ENCODE assay signal across 8 cellular contexts in the genomic region with DNA sequence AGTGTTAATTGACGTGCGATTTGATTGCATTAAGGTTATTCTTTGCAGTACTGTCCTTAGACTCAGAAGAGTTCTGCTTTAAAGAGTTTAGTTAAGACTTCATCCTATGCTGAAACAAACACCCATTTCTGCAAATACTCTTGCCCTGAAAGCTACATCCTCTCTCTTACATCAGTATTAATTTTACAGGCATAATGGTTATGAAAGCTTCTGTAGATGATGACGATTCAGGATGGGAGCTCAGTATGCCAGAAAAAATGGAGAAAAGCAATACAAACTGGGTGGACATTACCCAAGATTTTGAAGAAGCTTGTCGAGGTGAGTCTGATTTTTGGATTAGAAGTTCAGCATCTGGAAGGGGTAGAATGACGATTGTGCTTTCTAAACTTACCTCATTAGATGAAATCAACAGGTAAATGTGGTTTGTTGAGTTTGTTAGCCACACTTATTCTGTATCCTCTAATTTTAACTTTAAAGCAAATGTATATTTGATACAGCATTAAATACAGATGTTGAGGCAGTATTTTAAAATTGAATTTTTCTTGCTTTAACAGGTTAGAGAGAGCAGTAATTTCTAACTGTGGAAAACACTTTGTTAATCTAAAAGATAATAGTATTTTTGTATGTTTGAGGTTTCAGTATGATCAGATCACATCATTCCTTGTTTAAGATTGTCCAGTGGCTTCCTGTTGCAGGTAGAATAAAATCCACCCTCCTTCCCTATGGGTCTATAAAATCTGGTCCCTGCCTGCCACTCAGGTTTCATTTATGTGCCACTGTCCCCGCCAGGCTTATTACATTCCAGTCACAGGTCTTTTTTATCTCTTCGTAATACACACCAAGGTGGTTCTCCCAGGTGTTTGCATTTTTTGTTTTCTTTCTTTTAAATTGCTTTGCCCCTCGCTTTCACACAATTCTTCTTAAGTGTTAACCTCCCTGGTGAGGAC. TPM values are rescaled to one million over a fixed set of nuclear protein-coding genes. Genes with fewer than 3 reads are reported as not detected.
DNase-seq lines count a peak whose midpoint lies in the region; ATAC-seq and TF ChIP-seq lines count a peak whose summit lies in the region.

No MANE protein-coding gene starts in this region.

- H3K4me3 ChIP-seq in GM08714 (ENCODE audit: low read length) = peak overlapping the region; percentile 98
- peak overlapping the region; percentile 80 for H3K4me3 ChIP-seq in RWPE2 (ENCODE audit: severe bottlenecking)
- peak overlapping the region; percentile 73 for H3K4me3 ChIP-seq in fibroblast of mammary gland (ENCODE audit: control insufficient read depth, low read depth, low read length)
- peak overlapping the region; percentile 67 to 98 (median 78) for H3K4me3 ChIP-seq in sigmoid colon

- H3K4me1 ChIP-seq in RWPE2 (ENCODE audit: insufficient read depth, poor library complexity, severe bottlenecking) = peaks cover 14% of the 10 kb centered on the region
- H3K4me1 ChIP-seq in sigmoid colon = peaks cover 0 to 49% (median 45%) of the 10 kb centered on the region in 4 donors

- H3K27ac ChIP-seq in RWPE2 (ENCODE audit: poor library complexity, severe bottlenecking) (peak overlapping the region; percentile 67), sigmoid colon (peak overlapping the region; percentile 87 to 96 (median 93))

- no peak for TF ChIP-seq EP300 in sigmoid colon (IDR thresholded peaks at IDR 0.05)

- WGBS in sigmoid colon, 2 donors = 10 to 41% methylated on average over 8 of the region's 8 CpGs

- no peak for ATAC-seq in RWPE2 (ENCODE audit: low read depth)
- ATAC-seq in HG03378 (IDR thresholded peaks at IDR 0.05; ENCODE audit: unreplicated experiment) = no peak

- DNase-seq in RWPE2 (ENCODE audit: low spot score) (no peak), fibroblast of mammary gland (ENCODE audit: low read depth) (peak; percentile 11), sigmoid colon (no peak), C1 segment of cervical spinal cord (lab: John Stamatoyannopoulos, UW) (no peak), COLO829 (ENCODE audit: low spot score) (no peak)
- DNase-seq in central memory CD4-positive, alpha-beta T cell = no peak

- H3K9me3 ChIP-seq in RWPE2 (ENCODE audit: severe bottlenecking) (no peaks in the 10 kb centered on the region), sigmoid colon (no peaks in the 10 kb centered on the region)

- H3K36me3 ChIP-seq in RWPE2 (ENCODE audit: low read depth) = peaks cover 53% of the 10 kb centered on the region
- H3K36me3 ChIP-seq in sigmoid colon = peaks cover 0 to 8% (median 0%) of the 10 kb centered on the region in 4 donors

- intact Hi-C loops in sigmoid colon (cut with DNase I) = loop anchor here (2.0 to 5.0 kb wide), 2 partner anchors 135 to 199 kb away; no protein-coding TSS in a partner anchor

- no peak for TF ChIP-seq POLR2A in sigmoid colon (IDR thresholded peaks at IDR 0.05)

- H3K27me3 ChIP-seq in RWPE2 (ENCODE audit: insufficient read depth, poor library complexity, severe bottlenecking) (no peaks in the 10 kb centered on the region), sigmoid colon (no peaks in the 10 kb centered on the region)

- TF ChIP-seq CTCF in RWPE2 (IDR thresholded peaks at IDR 0.05; ENCODE audit: poor library complexity, severe bottlenecking) (no peak), fibroblast of mammary gland (conservative IDR thresholded peaks at IDR 0.05; ENCODE audit: control insufficient read depth, insufficient read depth, low read depth, low read length) (no peak), sigmoid colon (IDR thresholded peaks at IDR 0.05) (no peak)

RNA-seq across cellular contexts. Expression of a gene that starts 1.3 kb away (rescaled TPM):
- 10 to 100 TPM; 19.5 to 31.6 (median 26.7) TPM for total RNA-seq in sigmoid colon
- 10 to 100 TPM; 13.2 to 14.3 (median 13.5) TPM for polyA plus RNA-seq in sigmoid colon
